10 cellular contexts compared by ENCODE assay signal in the genomic region with DNA sequence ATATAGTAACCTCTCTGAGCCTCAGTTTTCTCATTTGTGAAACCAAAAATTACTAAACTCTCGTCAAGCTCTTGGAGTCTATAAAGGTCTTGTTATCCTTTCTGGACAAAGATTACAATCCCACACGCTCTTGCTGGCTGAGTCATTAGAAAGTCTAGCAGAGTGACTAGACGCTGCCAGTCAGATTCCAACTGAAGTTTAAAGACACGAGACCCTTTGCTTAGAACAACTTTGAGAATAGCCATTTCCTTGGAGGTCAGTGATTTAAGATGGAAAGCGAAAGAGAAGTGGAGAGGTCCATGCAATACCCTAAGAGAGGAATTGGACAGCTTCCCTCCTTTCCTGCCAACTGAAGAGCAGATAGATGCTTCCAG.
DNase-seq lines count a peak whose midpoint lies in the region.
"Had no signal": no experiment of that assay in that cellular context is flagged by ENCODE, and none has a peak within 500 bp of the region (broad histone marks: within the 10 kb centered on the region; RNA-seq: fewer than 3 reads in every experiment).

No MANE protein-coding gene starts in this region.

- peaks cover 28% of the 10 kb centered on the region for H3K36me3 Mint-ChIP-seq in activated naive CD8-positive, alpha-beta T cell treated with anti-CD3 and anti-CD28 coated beads for 36 hours

- no peaks in the 10 kb centered on the region for H3K36me3 ChIP-seq in ACC112 (ENCODE audit: insufficient read depth, low read length)

- H3K79me2 ChIP-seq in ACC112 (ENCODE audit: control insufficient read depth, insufficient read depth, low read length, unreplicated experiment), result no peaks in the 10 kb centered on the region

- DNase-seq in GM03348 (ENCODE audit: low spot score) (peak; percentile 70), myocyte (ENCODE audit: low read depth) (peak; percentile 7), T-helper 9 cell (no peak), NCI-H345 treated with DMSO at 0.1 percent for 48 hours (lab: John Stamatoyannopoulos, UW; ENCODE audit: unreplicated experiment) (no peak), substantia nigra (lab: John Stamatoyannopoulos, UW) (no peak)
- no peak for DNase-seq in activated naive CD8-positive, alpha-beta T cell treated with anti-CD3 and anti-CD28 coated beads for 36 hours
- DNase-seq in stimulated activated CD4-positive, alpha-beta T cell treated with anti-CD3 and anti-CD28 coated beads, Interleukin-12 subunit alpha, Interleukin-12 subunit beta, amount 100 ng/mL, for 4 hours, result no peak
- DNase-seq: left ventricle myocardium superior had no signal

- no peaks in the 10 kb centered on the region for H3K27me3 Mint-ChIP-seq in activated naive CD8-positive, alpha-beta T cell treated with anti-CD3 and anti-CD28 coated beads for 36 hours

- H3K27ac Mint-ChIP-seq in activated naive CD8-positive, alpha-beta T cell treated with anti-CD3 and anti-CD28 coated beads for 36 hours, result peak overlapping the region; percentile 23

- H3K4me1 Mint-ChIP-seq in activated naive CD8-positive, alpha-beta T cell treated with anti-CD3 and anti-CD28 coated beads for 36 hours, result peaks cover 2% of the 10 kb centered on the region

- H2AFZ ChIP-seq in ACC112 (ENCODE audit: low read length, unreplicated experiment), result peak overlapping the region; percentile 71

- peaks cover 16% of the 10 kb centered on the region for H3K4me1 ChIP-seq in ACC112 (ENCODE audit: control insufficient read depth, insufficient read depth, low read length, unreplicated experiment)

- H3K27ac ChIP-seq in ACC112 (ENCODE audit: low read depth, low read length) (peak overlapping the region; percentile 44; the same call in 1 of the 2 replicates), substantia nigra (ENCODE audit: low read depth, low read length, poor library complexity, severe bottlenecking) (no peak overlapping the region)
- H3K27ac ChIP-seq: VCaP had no signal

- H3K9me3 Mint-ChIP-seq in activated naive CD8-positive, alpha-beta T cell treated with anti-CD3 and anti-CD28 coated beads for 36 hours, result no peaks in the 10 kb centered on the region

- no peak overlapping the region for H3K4me3 Mint-ChIP-seq in activated naive CD8-positive, alpha-beta T cell treated with anti-CD3 and anti-CD28 coated beads for 36 hours

- H3K27me3 ChIP-seq in ACC112 (ENCODE audit: insufficient read depth, low read length), result no peaks in the 10 kb centered on the region; the same call in 1 of the 2 replicates

- H3K4me3 ChIP-seq in ACC112 (ENCODE audit: low read depth, low read length), result peak overlapping the region; percentile 65

Comparison
In these comparisons a context has a peak if more than half of its experiments do, and no peak if none do; other contexts are left out.
1. DNase-seq: peak in GM03348 (single experiment) and myocyte (single experiment); none in activated naive CD8-positive, alpha-beta T cell treated with anti-CD3 and anti-CD28 coated beads for 36 hours (single experiment), T-helper 9 cell (single experiment), stimulated activated CD4-positive, alpha-beta T cell treated with anti-CD3 and anti-CD28 coated beads, Interleukin-12 subunit alpha, Interleukin-12 subunit beta, amount 100 ng/mL, for 4 hours (single experiment), NCI-H345 treated with DMSO at 0.1 percent for 48 hours (single experiment) and substantia nigra (0 of 49).